Comparison of ENCODE assay signal across 9 cellular contexts in genomic region chr9:93184439-93185221, GRCh38. TPM values are rescaled to one million over a fixed set of nuclear protein-coding genes. Genes with fewer than 3 reads are reported as not detected.
DNase-seq lines count a peak whose midpoint lies in the region; ATAC-seq, FAIRE-seq and TF ChIP-seq lines count a peak whose summit lies in the region.
"Had no signal": no experiment of that assay in that cellular context is flagged by ENCODE, and none has a peak within 500 bp of the region (broad histone marks: within the 10 kb centered on the region; RNA-seq: fewer than 3 reads in every experiment).

No MANE protein-coding gene starts in this region.

- CTCF ChIA-PET in activated naive CD4-positive, alpha-beta T cell treated with anti-CD3 and anti-CD28 coated beads for 36 hours (lab: Charles Lee) = no interaction called here

- peak; percentile 68 for DNase-seq in activated CD8-positive, alpha-beta memory T cell treated with anti-CD3 and anti-CD28 coated beads for 24 hours
- DNase-seq in activated CD8-positive, alpha-beta memory T cell treated with anti-CD3 and anti-CD28 coated beads, Interleukin-2, amount 50 U/mL, for 4 hours = no peak
- DNase-seq in activated naive CD4-positive, alpha-beta T cell treated with anti-CD3 and anti-CD28 coated beads for 36 hours = peak; percentile 18
- peak; percentile 70 for DNase-seq in left kidney (ENCODE audit: low read depth, low spot score)
- DNase-seq in kidney = no peak
- DNase-seq in glomerular visceral epithelial cell (ENCODE audit: extremely low spot score) = no peak

- ATAC-seq in HG02885 (IDR thresholded peaks at IDR 0.05; ENCODE audit: poor library complexity, unreplicated experiment) = no peak

- H3K36me3 Mint-ChIP-seq in activated naive CD4-positive, alpha-beta T cell treated with anti-CD3 and anti-CD28 coated beads for 36 hours (ENCODE audit: low read depth) = no peaks in the 10 kb centered on the region

- peaks cover 18% of the 10 kb centered on the region for H3K27me3 Mint-ChIP-seq in activated naive CD4-positive, alpha-beta T cell treated with anti-CD3 and anti-CD28 coated beads for 36 hours (ENCODE audit: low read depth)

- peak overlapping the region; percentile 71 for H3K4me3 Mint-ChIP-seq in activated naive CD4-positive, alpha-beta T cell treated with anti-CD3 and anti-CD28 coated beads for 36 hours

- H3K27ac Mint-ChIP-seq in activated naive CD4-positive, alpha-beta T cell treated with anti-CD3 and anti-CD28 coated beads for 36 hours = no peak overlapping the region

- no peak for FAIRE-seq in kidney (lab: Jason Lieb, UNC)
- FAIRE-seq: TTC549 had no signal

- H3K9me3 ChIP-seq in thymus (ENCODE audit: control insufficient read depth) (no peaks in the 10 kb centered on the region), kidney (ENCODE audit: control insufficient read depth in 1 of 2, low read length in 2 of 2) (no peaks in the 10 kb centered on the region)

- H3K27me3 ChIP-seq in thymus (ENCODE audit: control insufficient read depth, insufficient read depth) = peaks cover 41% of the 10 kb centered on the region

- H3K9me3 Mint-ChIP-seq in activated naive CD4-positive, alpha-beta T cell treated with anti-CD3 and anti-CD28 coated beads for 36 hours = no peaks in the 10 kb centered on the region

- H3K36me3 ChIP-seq in thymus (ENCODE audit: control insufficient read depth, insufficient read depth) = no peaks in the 10 kb centered on the region
- H3K36me3 ChIP-seq in kidney (ENCODE audit: control insufficient read depth in 1 of 2, insufficient read depth in 2 of 2, low read length in 2 of 2) = no peaks in the 10 kb centered on the region

- H3K9ac ChIP-seq in kidney (ENCODE audit: low read length in 2 of 2) = no peak overlapping the region

- H3K4me1 ChIP-seq in thymus (ENCODE audit: control insufficient read depth, insufficient read depth, low read length) (peaks cover 7% of the 10 kb centered on the region), kidney (ENCODE audit: control insufficient read depth in 1 of 2, insufficient read depth in 1 of 2, low read depth in 1 of 2, low read length in 2 of 2) (peaks cover 2 to 5% of the 10 kb centered on the region in 2 donors)

- peaks cover 9% of the 10 kb centered on the region for H3K4me1 Mint-ChIP-seq in activated naive CD4-positive, alpha-beta T cell treated with anti-CD3 and anti-CD28 coated beads for 36 hours (ENCODE audit: low read depth)

- WGBS in thymus = 4% methylated on average over 87 of the region's 87 CpGs

- intact Hi-C loops in activated naive CD4-positive, alpha-beta T cell treated with anti-CD3 and anti-CD28 coated beads for 36 hours (cut with micrococcal nuclease) = no loop called here
- intact Hi-C loops in kidney (cut with DNase I) = no loop called here

- H3K4me3 ChIP-seq in thymus (ENCODE audit: low read length) (peak overlapping the region; percentile 50), kidney (ENCODE audit: low read length in 2 of 2) (no peak overlapping the region)

- H3K27ac ChIP-seq in thymus (ENCODE audit: low read depth) (peak overlapping the region; percentile 46), kidney (ENCODE audit: low read depth in 2 of 2, low read length in 2 of 2) (no peak overlapping the region)

- TF ChIP-seq CTCF in kidney (IDR thresholded peaks at IDR 0.05; ENCODE audit: borderline replicate concordance, extremely low read depth, insufficient read depth) = no peak

RNA-seq across cellular contexts. Expression of gene WNK2, which starts 0.7 kb away (rescaled TPM):
- 1 to 10 TPM; 5.2 to 5.8 TPM for total RNA-seq in activated naive CD4-positive, alpha-beta T cell treated with anti-CD3 and anti-CD28 coated beads for 36 hours
- 9.1 TPM for polyA plus RNA-seq in thymus
- total RNA-seq in kidney = 4.8 TPM
- 1.5 TPM for polyA plus RNA-seq in kidney (ENCODE audit: insufficient read depth, low read depth, low replicate concordance)

RNA-seq across cellular contexts. Expression of gene NINJ1, which starts 50.6 kb away (rescaled TPM):
- total RNA-seq in activated naive CD4-positive, alpha-beta T cell treated with anti-CD3 and anti-CD28 coated beads for 36 hours = 10 to 100 TPM; 93.9 to 96.9 TPM
- 39.4 TPM for polyA plus RNA-seq in thymus
- total RNA-seq in kidney = 56.3 TPM
- polyA plus RNA-seq in kidney (ENCODE audit: insufficient read depth, low read depth, low replicate concordance) = 149 TPM

Comparison
In these comparisons a context has a peak if more than half of its experiments do, and no peak if none do; other contexts are left out.
1. DNase-seq: peak in activated CD8-positive, alpha-beta memory T cell treated with anti-CD3 and anti-CD28 coated beads for 24 hours (single experiment), activated naive CD4-positive, alpha-beta T cell treated with anti-CD3 and anti-CD28 coated beads for 36 hours (single experiment) and left kidney (single experiment); none in activated CD8-positive, alpha-beta memory T cell treated with anti-CD3 and anti-CD28 coated beads, Interleukin-2, amount 50 U/mL, for 4 hours (single experiment), kidney (single experiment) and glomerular visceral epithelial cell (single experiment).